In genomic region chr5:133316346-133317343, GRCh38 we compare ENCODE assay signal across 11 cellular contexts.
A peak's percentile ranks its signal among the peaks of the same experiment; 100 is the strongest.
DNase-seq lines count a peak whose midpoint lies in the region; ATAC-seq and TF ChIP-seq lines count a peak whose summit lies in the region.
"Had no signal": no experiment of that assay in that cellular context is flagged by ENCODE, and none has a peak within 500 bp of the region (broad histone marks: within the 10 kb centered on the region; RNA-seq: fewer than 3 reads in every experiment).

No MANE protein-coding gene starts in this region.

- no CpG with 5 or more reads among the region's 22 CpGs for WGBS in trophoblast cell (ENCODE audit: extremely low coverage, insufficient coverage, insufficient read length)

- no peaks in the 10 kb centered on the region for H3K27me3 ChIP-seq in trophoblast cell (ENCODE audit: insufficient read depth, low read length)

- no peak overlapping the region for H4K12ac ChIP-seq in trophoblast cell (ENCODE audit: low read depth, low read length)

- H3K14ac ChIP-seq in trophoblast cell (ENCODE audit: low read length): no peak overlapping the region

- H3K18ac ChIP-seq in trophoblast cell (ENCODE audit: low read length): no peak overlapping the region

- H4K91ac ChIP-seq in trophoblast cell (ENCODE audit: low read depth, low read length): no peak overlapping the region

- no peak overlapping the region for H3K4ac ChIP-seq in trophoblast cell (ENCODE audit: low read depth, low read length)

- no peak overlapping the region for H2AK5ac ChIP-seq in trophoblast cell (ENCODE audit: low read length)

- H4K8ac ChIP-seq in trophoblast cell (ENCODE audit: low read depth, low read length): no peak overlapping the region

- H3K4me3 ChIP-seq in LNCaP clone FGC (ENCODE audit: low read depth, low read length) (no peak overlapping the region), trophoblast cell (ENCODE audit: low read depth, low read length) (no peak overlapping the region)
- H3K4me3 ChIP-seq: skin epidermis had no signal

- H3K79me2 ChIP-seq in trophoblast cell (ENCODE audit: control insufficient read depth, insufficient read depth, low read length, poor library complexity): no peaks in the 10 kb centered on the region

- no peak overlapping the region for H3K27ac ChIP-seq in trophoblast cell (ENCODE audit: low read depth, low read length)
- H3K27ac ChIP-seq: skin epidermis had no signal

- H3K4me1 ChIP-seq in trophoblast cell (ENCODE audit: control insufficient read depth in 1 of 2, insufficient read depth in 2 of 2, low read length in 2 of 2): peaks cover 0 to under 1% of the 10 kb centered on the region in 2 experiments

- no peak overlapping the region for H3K9ac ChIP-seq in trophoblast cell (ENCODE audit: low read length)

- DNase-seq in DMS53 (lab: John Stamatoyannopoulos, UW) (peak; percentile 9), DMS53 treated with DMSO at 0.1 percent for 48 hours (lab: John Stamatoyannopoulos, UW; ENCODE audit: unreplicated experiment) (no peak), LNCaP clone FGC (ENCODE audit: low read depth) (no peak), dermis blood vessel endothelial cell (peak; percentile 38), trophoblast cell (peak; percentile 53 to 56), NCI-H2196 treated with DMSO at 0.1 percent for 48 hours (lab: John Stamatoyannopoulos, UW; ENCODE audit: unreplicated experiment) (no peak), SHP77 (lab: John Stamatoyannopoulos, UW) (no peak)
- DNase-seq: NCI-H187, SHP77 treated with DMSO at 0.1 percent for 48 hours had no signal

- ATAC-seq in GM18517 (IDR thresholded peaks at IDR 0.05; ENCODE audit: unreplicated experiment): no peak

- H2BK120ac ChIP-seq in trophoblast cell (ENCODE audit: insufficient read depth, low read length, poor library complexity): no peak overlapping the region

- no peak overlapping the region for H2BK12ac ChIP-seq in trophoblast cell (ENCODE audit: low read length)

- H3K23ac ChIP-seq in trophoblast cell (ENCODE audit: low read length): no peak overlapping the region

- H2AFZ ChIP-seq in trophoblast cell (ENCODE audit: insufficient read depth, low read length, poor library complexity): no peak overlapping the region

- no peaks in the 10 kb centered on the region for H3K79me1 ChIP-seq in trophoblast cell (ENCODE audit: low read length)

- H3K36me3 ChIP-seq in trophoblast cell (ENCODE audit: control insufficient read depth in 1 of 2, insufficient read depth in 2 of 2, low read length in 2 of 2): no peaks in the 10 kb centered on the region

- peak; percentile 30 for TF ChIP-seq CTCF in LNCaP clone FGC (IDR thresholded peaks at IDR 0.05; ENCODE audit: control insufficient read depth, extremely low read depth, insufficient read depth)

- no peak overlapping the region for H2BK5ac ChIP-seq in trophoblast cell (ENCODE audit: low read depth, low read length, poor library complexity)

- H3K9me3 ChIP-seq in trophoblast cell (ENCODE audit: insufficient read depth, low read depth, low read length): no peaks in the 10 kb centered on the region

- no peak overlapping the region for H3K4me2 ChIP-seq in trophoblast cell (ENCODE audit: low read length)

Comparison
In these comparisons a context has a peak if more than half of its experiments do, and no peak if none do; other contexts are left out.
1. DNase-seq: peak in DMS53 (single experiment), dermis blood vessel endothelial cell (single experiment) and trophoblast cell (2 of 2); none in DMS53 treated with DMSO at 0.1 percent for 48 hours (single experiment), LNCaP clone FGC (single experiment), NCI-H2196 treated with DMSO at 0.1 percent for 48 hours (single experiment) and SHP77 (0 of 2).